9 cellular contexts compared by ENCODE assay signal in the genomic region with DNA sequence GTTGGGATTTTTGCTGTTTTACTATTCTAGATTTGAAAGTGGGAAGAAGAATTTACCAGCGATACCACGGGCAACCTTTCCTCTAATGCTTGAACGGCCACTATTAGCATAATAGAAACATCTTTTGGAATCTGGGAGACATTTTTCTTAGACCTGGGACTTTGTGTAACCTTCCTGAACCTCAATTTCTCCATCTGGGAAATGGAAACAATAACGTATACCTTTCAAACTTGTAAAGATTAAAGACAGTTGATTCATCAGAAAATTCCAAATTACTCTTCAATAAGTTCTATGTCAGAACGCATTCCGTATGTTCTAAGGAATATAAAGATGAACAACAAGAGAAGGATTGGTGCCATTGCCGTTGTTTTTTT. TPM values are rescaled to one million over a fixed set of nuclear protein-coding genes. Genes with fewer than 3 reads are reported as not detected.
A peak's percentile ranks its signal among the peaks of the same experiment; 100 is the strongest.
DNase-seq lines count a peak whose midpoint lies in the region; ATAC-seq and TF ChIP-seq lines count a peak whose summit lies in the region.
"Had no signal": no experiment of that assay in that cellular context is flagged by ENCODE, and none has a peak within 500 bp of the region (broad histone marks: within the 10 kb centered on the region; RNA-seq: fewer than 3 reads in every experiment).

No MANE protein-coding gene starts in this region.

- peaks cover 0 to 10% (median 5%) of the 10 kb centered on the region in 4 donors for H3K4me1 ChIP-seq in liver (ENCODE audit: control insufficient read depth in 4 of 4, insufficient read depth in 4 of 4, low read length in 3 of 4)

- TF ChIP-seq RAD21 in liver (IDR thresholded peaks at IDR 0.05), result no peak

- CTCF ChIA-PET in activated CD4-positive, alpha-beta T cell treated with anti-CD3 and anti-CD28 coated beads for 36 hours (lab: Charles Lee), result interaction anchor here (0.5 to 2.8 kb wide), 16 partner anchors 9 to 601 kb away, joined by 3 to 15 read pairs (median 4); no protein-coding TSS in a partner anchor

- H3K4me3 Mint-ChIP-seq in activated CD4-positive, alpha-beta T cell treated with anti-CD3 and anti-CD28 coated beads for 36 hours, result peak overlapping the region; percentile 78

- POLR2A ChIA-PET in activated CD4-positive, alpha-beta T cell treated with anti-CD3 and anti-CD28 coated beads for 36 hours (lab: Charles Lee), result interaction anchor here (1.2 to 1.3 kb wide), 2 partner anchors 9 to 140 kb away, joined by 3 to 5 read pairs; no protein-coding TSS in a partner anchor

- H3K9me3 Mint-ChIP-seq in activated CD4-positive, alpha-beta T cell treated with anti-CD3 and anti-CD28 coated beads for 36 hours (ENCODE audit: low read depth), result peaks cover 3% of the 10 kb centered on the region

- H3K9ac ChIP-seq in liver (ENCODE audit: low read depth in 1 of 2, low read length in 2 of 2), result peak overlapping the region; percentile 95 to 96

- peaks cover 5% of the 10 kb centered on the region for H3K36me3 Mint-ChIP-seq in activated CD4-positive, alpha-beta T cell treated with anti-CD3 and anti-CD28 coated beads for 36 hours (ENCODE audit: low read depth)

- no peaks in the 10 kb centered on the region for H3K9me3 ChIP-seq in liver (ENCODE audit: control insufficient read depth in 4 of 4, low read length in 3 of 4)

- ATAC-seq in activated CD4-positive, alpha-beta T cell treated with anti-CD3 and anti-CD28 coated beads for 36 hours, result no peak

- peaks cover 12% of the 10 kb centered on the region for H3K4me1 Mint-ChIP-seq in activated CD4-positive, alpha-beta T cell treated with anti-CD3 and anti-CD28 coated beads for 36 hours

- no peaks in the 10 kb centered on the region for H3K36me3 ChIP-seq in liver (ENCODE audit: control insufficient read depth in 4 of 4, insufficient read depth in 3 of 4, low read depth in 1 of 4, low read length in 3 of 4)

- no peak for DNase-seq in activated CD4-positive, alpha-beta T cell treated with anti-CD3 and anti-CD28 coated beads for 36 hours
- DNase-seq in activated CD4-positive, alpha-beta T cell treated with anti-CD3 and anti-CD28 coated beads for 4 hours, result no peak
- DNase-seq in astrocyte of the cerebellum (ENCODE audit: low read depth), result no peak
- DNase-seq in NCI-H1694 (lab: John Stamatoyannopoulos, UW), result no peak
- DNase-seq in NCI-H2029 treated with DMSO at 0.1 percent for 48 hours (lab: John Stamatoyannopoulos, UW), result no peak
- DNase-seq in middle frontal gyrus (ENCODE audit: extremely low spot score, low spot score), result no peak

- H3K27ac ChIP-seq in liver (ENCODE audit: low read depth in 1 of 2, low read length in 2 of 2), result peak overlapping the region; percentile 91 to 95
- H3K27ac ChIP-seq in temporal lobe (ENCODE audit: low read depth, low read length), result peak overlapping the region; percentile 87

- H3K27me3 Mint-ChIP-seq in activated CD4-positive, alpha-beta T cell treated with anti-CD3 and anti-CD28 coated beads for 36 hours, result no peaks in the 10 kb centered on the region

- TF ChIP-seq CTCF in astrocyte of the cerebellum (IDR thresholded peaks at IDR 0.05; ENCODE audit: low read depth, low read length, missing control alignments) (no peak), liver (IDR thresholded peaks at IDR 0.05; ENCODE audit: low read depth, low read length, missing input control) (no peak)

- in situ Hi-C loops in astrocyte of the cerebellum (cut with HindIII; ENCODE audit: low sequenced_read_pairs), result no loop called here

- peak overlapping the region; percentile 93 for H3K27ac Mint-ChIP-seq in activated CD4-positive, alpha-beta T cell treated with anti-CD3 and anti-CD28 coated beads for 36 hours

- WGBS in liver, result 58% methylated on average over 7 of the region's 7 CpGs

- peak overlapping the region; percentile 51 for H3K4me3 ChIP-seq in astrocyte of the cerebellum (ENCODE audit: low read depth, low read length)
- peak overlapping the region; percentile 19 to 84 (median 63) for H3K4me3 ChIP-seq in liver (ENCODE audit: low read depth in 1 of 3, low read length in 3 of 3)

- no peaks in the 10 kb centered on the region for H3K27me3 ChIP-seq in liver (ENCODE audit: control insufficient read depth in 4 of 4, insufficient read depth in 4 of 4, low read length in 3 of 4)

- intact Hi-C loops in activated CD4-positive, alpha-beta T cell treated with anti-CD3 and anti-CD28 coated beads for 36 hours (cut with DNase I, micrococcal nuclease), result loop anchor here (1.0 to 10.0 kb wide), 4 partner anchors 87 to 227 kb away; no protein-coding TSS in a partner anchor

TF ChIP-seq in liver, 16 proteins besides CTCF, POLR2A, EP300 and RAD21:
- TF ChIP-seq ZBTB33 (IDR thresholded peaks at IDR 0.05) (no peak), MAX (IDR thresholded peaks at IDR 0.05) (no peak), RXRA (IDR thresholded peaks at IDR 0.05) (no peak), TAF1 (conservative IDR thresholded peaks at IDR 0.05) (no peak), EGR1 (IDR thresholded peaks at IDR 0.05; ENCODE audit: low read depth in 2 of 2) (no peak), HNF4A (conservative IDR thresholded peaks at IDR 0.05) (no peak), YY1 (IDR thresholded peaks at IDR 0.05) (no peak), FOXA2 (IDR thresholded peaks at IDR 0.05) (no peak), NR2F2 (IDR thresholded peaks at IDR 0.05) (no peak), FOXA1 (IDR thresholded peaks at IDR 0.05) (no peak), SP1 (IDR thresholded peaks at IDR 0.05) (no peak), GABPA (IDR thresholded peaks at IDR 0.05 in 1 of 2, conservative IDR thresholded peaks at IDR 0.05 in 1 of 2) (no peak), JUND (IDR thresholded peaks at IDR 0.05) (no peak), HNF4G (IDR thresholded peaks at IDR 0.05) (no peak)
- TF ChIP-seq, protein P1, sequence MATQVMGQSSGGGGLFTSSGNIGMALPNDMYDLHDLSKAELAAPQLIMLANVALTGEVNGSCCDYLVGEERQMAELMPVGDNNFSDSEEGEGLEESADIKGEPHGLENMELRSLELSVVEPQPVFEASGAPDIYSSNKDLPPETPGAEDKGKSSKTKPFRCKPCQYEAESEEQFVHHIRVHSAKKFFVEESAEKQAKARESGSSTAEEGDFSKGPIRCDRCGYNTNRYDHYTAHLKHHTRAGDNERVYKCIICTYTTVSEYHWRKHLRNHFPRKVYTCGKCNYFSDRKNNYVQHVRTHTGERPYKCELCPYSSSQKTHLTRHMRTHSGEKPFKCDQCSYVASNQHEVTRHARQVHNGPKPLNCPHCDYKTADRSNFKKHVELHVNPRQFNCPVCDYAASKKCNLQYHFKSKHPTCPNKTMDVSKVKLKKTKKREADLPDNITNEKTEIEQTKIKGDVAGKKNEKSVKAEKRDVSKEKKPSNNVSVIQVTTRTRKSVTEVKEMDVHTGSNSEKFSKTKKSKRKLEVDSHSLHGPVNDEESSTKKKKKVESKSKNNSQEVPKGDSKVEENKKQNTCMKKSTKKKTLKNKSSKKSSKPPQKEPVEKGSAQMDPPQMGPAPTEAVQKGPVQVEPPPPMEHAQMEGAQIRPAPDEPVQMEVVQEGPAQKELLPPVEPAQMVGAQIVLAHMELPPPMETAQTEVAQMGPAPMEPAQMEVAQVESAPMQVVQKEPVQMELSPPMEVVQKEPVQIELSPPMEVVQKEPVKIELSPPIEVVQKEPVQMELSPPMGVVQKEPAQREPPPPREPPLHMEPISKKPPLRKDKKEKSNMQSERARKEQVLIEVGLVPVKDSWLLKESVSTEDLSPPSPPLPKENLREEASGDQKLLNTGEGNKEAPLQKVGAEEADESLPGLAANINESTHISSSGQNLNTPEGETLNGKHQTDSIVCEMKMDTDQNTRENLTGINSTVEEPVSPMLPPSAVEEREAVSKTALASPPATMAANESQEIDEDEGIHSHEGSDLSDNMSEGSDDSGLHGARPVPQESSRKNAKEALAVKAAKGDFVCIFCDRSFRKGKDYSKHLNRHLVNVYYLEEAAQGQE (IDR thresholded peaks at IDR 0.05), result no peak
TF ChIP-seq in liver: peak in this region for 0.

RNA-seq across cellular contexts. Expression of gene RNLS, which starts 0.5 kb away (rescaled TPM):
- total RNA-seq in activated CD4-positive, alpha-beta T cell treated with anti-CD3 and anti-CD28 coated beads for 36 hours, result 1 to 10 TPM; 4.3 to 4.4 TPM
- 10 to 100 TPM in 1 of 2 donors, 1 to 10 TPM in 1; 4.1 to 12.4 TPM for total RNA-seq in liver
- polyA plus RNA-seq in liver, result 1 to 10 TPM; 7.3 to 7.8 TPM
- total RNA-seq in temporal lobe, result 4.2 TPM

RNA-seq across cellular contexts. Expression of gene LIPJ, which starts 3.0 kb away (rescaled TPM):
- total RNA-seq in activated CD4-positive, alpha-beta T cell treated with anti-CD3 and anti-CD28 coated beads for 36 hours, result not detected
- total RNA-seq in liver, result under 1 TPM in 1 of 2 donors, not detected in 1; 0.17 TPM
- polyA plus RNA-seq in liver, result under 1 TPM; 0.01 to 0.11 TPM
- total RNA-seq in temporal lobe, result 0.74 TPM
- total RNA-seq: glomerular endothelial cell had no signal
